In the genomic region with DNA sequence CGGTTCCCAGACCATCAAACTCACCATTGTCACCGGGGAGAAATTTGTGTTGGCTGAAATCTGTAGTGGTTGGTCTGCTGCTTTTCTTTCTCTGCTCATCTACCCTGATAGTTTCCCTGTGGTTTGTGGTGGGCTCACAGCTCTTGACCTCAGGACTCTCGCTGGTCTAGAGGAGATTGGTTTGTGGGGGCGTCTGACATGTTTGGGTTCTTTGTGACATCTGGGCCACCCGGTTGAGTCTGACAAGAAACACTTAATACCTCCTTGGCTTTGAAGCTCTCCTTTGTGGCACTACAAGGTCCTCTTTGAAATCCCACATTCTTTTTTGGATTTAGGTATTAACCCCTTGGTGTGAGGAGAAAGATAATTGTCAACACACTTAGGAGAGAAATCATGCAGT, we compare ENCODE assay signal across 10 cellular contexts.
DNase-seq lines count a peak whose midpoint lies in the region; ATAC-seq lines count a peak whose summit lies in the region.
"Had no signal": no experiment of that assay in that cellular context is flagged by ENCODE, and none has a peak within 500 bp of the region (broad histone marks: within the 10 kb centered on the region; RNA-seq: fewer than 3 reads in every experiment).

No MANE protein-coding gene starts in this region.

- no peak overlapping the region for H3K4me3 Mint-ChIP-seq in activated CD4-positive, alpha-beta T cell treated with anti-CD3 and anti-CD28 coated beads for 36 hours

- H3K36me3 Mint-ChIP-seq in activated CD4-positive, alpha-beta T cell treated with anti-CD3 and anti-CD28 coated beads for 36 hours (ENCODE audit: low read depth) = peaks cover 3% of the 10 kb centered on the region

- CTCF ChIA-PET in activated CD4-positive, alpha-beta T cell treated with anti-CD3 and anti-CD28 coated beads for 36 hours (lab: Charles Lee) = interaction anchor here (0.7 to 1.1 kb wide), 2 partner anchors 9 to 55 kb away, joined by 3 to 4 read pairs; no protein-coding TSS in a partner anchor

- no peak overlapping the region for H3K27ac Mint-ChIP-seq in activated CD4-positive, alpha-beta T cell treated with anti-CD3 and anti-CD28 coated beads for 36 hours

- ATAC-seq in activated CD4-positive, alpha-beta T cell treated with anti-CD3 and anti-CD28 coated beads for 36 hours = peak; percentile 59
- peak; percentile 81 for ATAC-seq in GM21723 (IDR thresholded peaks at IDR 0.05; ENCODE audit: unreplicated experiment)
- ATAC-seq in HG03342 (IDR thresholded peaks at IDR 0.05; ENCODE audit: unreplicated experiment) = peak; percentile 74

- no peaks in the 10 kb centered on the region for H3K27me3 Mint-ChIP-seq in activated CD4-positive, alpha-beta T cell treated with anti-CD3 and anti-CD28 coated beads for 36 hours

- H3K9me3 Mint-ChIP-seq in activated CD4-positive, alpha-beta T cell treated with anti-CD3 and anti-CD28 coated beads for 36 hours (ENCODE audit: low read depth) = no peaks in the 10 kb centered on the region

- POLR2A ChIA-PET in activated CD4-positive, alpha-beta T cell treated with anti-CD3 and anti-CD28 coated beads for 36 hours (lab: Charles Lee) = no interaction called here

- peak; percentile 47 for DNase-seq in activated CD4-positive, alpha-beta T cell treated with anti-CD3 and anti-CD28 coated beads for 36 hours
- DNase-seq in activated CD4-positive, alpha-beta T cell treated with anti-CD3 and anti-CD28 coated beads, Interleukin-2, amount 50 U/mL, for 1 hour = no peak
- peak; percentile 24 for DNase-seq in stimulated activated CD8-positive, alpha-beta memory T cell treated with anti-CD3 and anti-CD28 coated beads, Interleukin-4, amount 100 ng/mL, for 24 hours (ENCODE audit: low read depth)
- no peak for DNase-seq in NCI-H2029 treated with DMSO at 0.1 percent for 48 hours (lab: John Stamatoyannopoulos, UW)
- no peak for DNase-seq in HK-2 (ENCODE audit: unreplicated experiment)
- no peak for DNase-seq in DMS114 treated with DMSO at 0.1 percent for 48 hours (lab: John Stamatoyannopoulos, UW; ENCODE audit: unreplicated experiment)
- DNase-seq: midbrain; stimulated activated CD4-positive, alpha-beta T cell treated with anti-CD3 and anti-CD28 coated beads, Interleukin-12 subunit alpha, Interleukin-12 subunit beta, amount 100 ng/mL, for 4 hours had no signal

- no peaks in the 10 kb centered on the region for H3K4me1 Mint-ChIP-seq in activated CD4-positive, alpha-beta T cell treated with anti-CD3 and anti-CD28 coated beads for 36 hours

- intact Hi-C loops in activated CD4-positive, alpha-beta T cell treated with anti-CD3 and anti-CD28 coated beads for 36 hours (cut with DNase I, micrococcal nuclease) = no loop called here

Comparison
In these comparisons a context has a peak if more than half of its experiments do, and no peak if none do; other contexts are left out.
1. DNase-seq: peak in activated CD4-positive, alpha-beta T cell treated with anti-CD3 and anti-CD28 coated beads for 36 hours (single experiment) and stimulated activated CD8-positive, alpha-beta memory T cell treated with anti-CD3 and anti-CD28 coated beads, Interleukin-4, amount 100 ng/mL, for 24 hours (single experiment); none in activated CD4-positive, alpha-beta T cell treated with anti-CD3 and anti-CD28 coated beads, Interleukin-2, amount 50 U/mL, for 1 hour (single experiment), NCI-H2029 treated with DMSO at 0.1 percent for 48 hours (single experiment), HK-2 (single experiment) and DMS114 treated with DMSO at 0.1 percent for 48 hours (single experiment).
2. Peak in every context shown above with its lines, with median percentiles within 50 percentile points of each other: ATAC-seq.